Comparison of ENCODE assay signal across 10 cellular contexts in the genomic region with DNA sequence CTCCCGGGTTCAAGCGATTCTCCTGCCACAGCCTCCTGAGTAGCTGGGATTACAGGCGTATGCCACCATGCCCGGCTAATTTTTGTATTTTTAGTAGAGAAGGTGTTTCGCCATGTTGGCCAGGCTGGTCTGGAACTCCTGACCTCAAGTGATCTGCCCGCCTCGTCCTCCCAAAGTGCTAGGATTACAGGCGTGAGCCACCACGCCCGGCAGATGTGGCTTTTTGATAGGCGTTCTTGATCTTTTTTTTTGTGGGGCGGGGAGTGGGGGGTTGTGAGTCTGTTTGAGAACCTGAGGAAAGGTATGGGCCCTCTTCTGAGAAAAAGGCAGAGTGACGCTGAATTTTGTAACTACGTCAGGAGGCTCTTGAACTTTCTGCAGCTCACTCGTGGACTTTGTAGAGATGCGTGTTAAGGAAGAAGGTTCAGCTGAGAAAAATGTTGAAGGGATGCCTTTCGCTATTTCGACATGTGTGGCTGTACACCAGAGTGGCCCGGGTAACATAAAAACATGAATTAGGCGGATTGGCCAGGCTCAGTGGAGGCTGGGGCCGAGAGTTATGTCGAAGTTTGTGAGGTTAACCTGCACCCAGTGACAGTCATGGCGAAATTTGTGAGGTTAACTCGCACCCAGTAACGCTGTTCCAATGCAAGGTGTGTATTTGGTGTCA. TPM values are rescaled to one million over a fixed set of nuclear protein-coding genes. Genes with fewer than 3 reads are reported as not detected.
A peak's percentile ranks its signal among the peaks of the same experiment; 100 is the strongest.
DNase-seq lines count a peak whose midpoint lies in the region; ATAC-seq and TF ChIP-seq lines count a peak whose summit lies in the region.
"Not testable (repeated sequence)": the region's sequence is repeated elsewhere in the genome, so short reads cannot be mapped to it uniquely, and the experiment has no call there.
"Had no signal": no experiment of that assay in that cellular context is flagged by ENCODE, and none has a peak within 500 bp of the region (broad histone marks: within the 10 kb centered on the region; RNA-seq: fewer than 3 reads in every experiment).

No MANE protein-coding gene starts in this region.

- H3K4me1 Mint-ChIP-seq in H9 = peaks cover 7 to 11% of the 10 kb centered on the region in 2 experiments
- H3K4me1 Mint-ChIP-seq in activated T-cell treated with anti-CD3 and anti-CD28 coated beads, Interleukin-2, amount 50 U/mL, for 24 hours (ENCODE audit: low read depth) = peaks cover 45% of the 10 kb centered on the region
- H3K4me1 Mint-ChIP-seq in central memory CD8-positive, alpha-beta T cell = peaks cover 35% of the 10 kb centered on the region
- peaks cover 26 to 48% (median 40%) of the 10 kb centered on the region in 7 donors for H3K4me1 Mint-ChIP-seq in naive thymus-derived CD4-positive, alpha-beta T cell

- H3K9ac ChIP-seq in H9 (ENCODE audit: extremely low read depth, insufficient read length, low read length); OCI-LY3 (ENCODE audit: low read length); smooth muscle cell (ENCODE audit: low read depth): not testable (repeated sequence)

- H3K27me3 ChIP-seq in H9 (ENCODE audit: insufficient read depth, low read length); OCI-LY3 (ENCODE audit: low read depth, low read length); cardiac muscle cell; naive thymus-derived CD4-positive, alpha-beta T cell (ENCODE audit: control insufficient read depth in 2 of 2, insufficient read depth in 2 of 2, low read length in 2 of 2); smooth muscle cell (ENCODE audit: low read depth): not testable (repeated sequence)

- H4K8ac ChIP-seq in H9 (replicated peaks; ENCODE audit: insufficient read length, low read depth, low read length) = not testable (repeated sequence)

- H3K23me2 ChIP-seq in H9 (ENCODE audit: insufficient read length, low read depth, low read length, poor library complexity, severe bottlenecking) = not testable (repeated sequence)

- H3K79me2 ChIP-seq in H9 (ENCODE audit: insufficient read depth, low read length) = not testable (repeated sequence)
- H3K79me2 ChIP-seq in OCI-LY3 (ENCODE audit: low read length) (peaks cover 34% of the 10 kb centered on the region), smooth muscle cell (ENCODE audit: low read depth) (peaks cover 48% of the 10 kb centered on the region)

- not testable (repeated sequence) for H4K20me1 ChIP-seq in H9 (ENCODE audit: control insufficient read depth, insufficient read depth, insufficient read length)
- H4K20me1 ChIP-seq in OCI-LY3 (ENCODE audit: insufficient read depth, low read length) (peaks cover 21% of the 10 kb centered on the region), smooth muscle cell (ENCODE audit: low read depth) (peaks cover 49% of the 10 kb centered on the region)

- not testable (repeated sequence) for H3K27me3 Mint-ChIP-seq in H9 (ENCODE audit: low read depth); activated T-cell treated with anti-CD3 and anti-CD28 coated beads, Interleukin-2, amount 50 U/mL, for 24 hours; central memory CD8-positive, alpha-beta T cell; naive thymus-derived CD4-positive, alpha-beta T cell

- H3F3A ChIP-seq in smooth muscle cell (ENCODE audit: low read depth) = not testable (repeated sequence)

- not testable (repeated sequence) for H3K56ac ChIP-seq in H9 (ENCODE audit: insufficient read length, low read depth, low read length)

- H3K23ac ChIP-seq in H9 (ENCODE audit: insufficient read length, low read depth, low read length) = not testable (repeated sequence)

- not testable (repeated sequence) for H2BK15ac ChIP-seq in H9 (ENCODE audit: low read depth, low read length)

- H3K4me3 ChIP-seq in AG10803 (ENCODE audit: low read length) (peak overlapping the region; percentile 59), OCI-LY3 (ENCODE audit: low read length) (peak overlapping the region; percentile 39; the same call in 1 of the 2 replicates), cardiac muscle cell (peak overlapping the region; percentile 33), smooth muscle cell (peak overlapping the region; percentile 60)
- H3K4me3 ChIP-seq in naive thymus-derived CD4-positive, alpha-beta T cell (ENCODE audit: low read length) = not testable (repeated sequence)

- intact Hi-C loops in naive thymus-derived CD4-positive, alpha-beta T cell (cut with micrococcal nuclease) = loop anchor here in 1 of 2 donors (5.0 to 10.0 kb wide), 4 partner anchors 133 to 745 kb away; partner anchors contain the start of genes HCFC1R1, THOC6, TNFRSF12A and ZNF263

- not testable (repeated sequence) for H3K4ac ChIP-seq in H9 (ENCODE audit: low read depth, low read length)

- not testable (repeated sequence) for H2BK20ac ChIP-seq in H9 (ENCODE audit: low read depth, low read length, poor library complexity, severe bottlenecking)

- H3K27ac ChIP-seq in H9 (ENCODE audit: insufficient read length, low read depth, low read length); OCI-LY3 (ENCODE audit: low read length); cardiac muscle cell; naive thymus-derived CD4-positive, alpha-beta T cell (ENCODE audit: low read depth, low read length); smooth muscle cell (ENCODE audit: low read depth): not testable (repeated sequence)

- not testable (repeated sequence) for H3K79me1 ChIP-seq in H9 (ENCODE audit: insufficient read depth, low read depth, low read length, poor library complexity, severe bottlenecking)

- H3K4me1 ChIP-seq in H9 (ENCODE audit: insufficient read depth, low read length); smooth muscle cell (ENCODE audit: low read depth): not testable (repeated sequence)
- H3K4me1 ChIP-seq in OCI-LY3 (ENCODE audit: low read length) (peaks cover 30% of the 10 kb centered on the region), cardiac muscle cell (ENCODE audit: low read depth) (peaks cover 12% of the 10 kb centered on the region)
- peaks cover 0 to 14% of the 10 kb centered on the region in 2 donors for H3K4me1 ChIP-seq in naive thymus-derived CD4-positive, alpha-beta T cell (ENCODE audit: control insufficient read depth in 2 of 2, insufficient read depth in 2 of 2, low read length in 2 of 2)

- H2AK5ac ChIP-seq in H9 (ENCODE audit: insufficient read length, low read length) = not testable (repeated sequence)

- not testable (repeated sequence) for H3K27ac Mint-ChIP-seq in H9
- H3K27ac Mint-ChIP-seq in activated T-cell treated with anti-CD3 and anti-CD28 coated beads, Interleukin-2, amount 50 U/mL, for 24 hours = peak overlapping the region; percentile 79
- peak overlapping the region; percentile 54 for H3K27ac Mint-ChIP-seq in central memory CD8-positive, alpha-beta T cell (ENCODE audit: low read depth)
- peak overlapping the region in 6 of 9 donors; percentile 21 to 84 (median 69) for H3K27ac Mint-ChIP-seq in naive thymus-derived CD4-positive, alpha-beta T cell

- H3K4me2 ChIP-seq in H9 (ENCODE audit: insufficient read depth, insufficient read length, low read length) = not testable (repeated sequence)
- H3K4me2 ChIP-seq in OCI-LY3 (ENCODE audit: low read length) (peak overlapping the region; percentile 58), smooth muscle cell (peak overlapping the region; percentile 89)

- no CpG with 5 or more reads among the region's 25 CpGs for WGBS in H9 (ENCODE audit: extremely low coverage, insufficient read length, low lambda C conversion rate)
- 93% methylated on average over 25 of the region's 25 CpGs for WGBS in smooth muscle cell (ENCODE audit: low lambda C conversion rate)

- H3K18ac ChIP-seq in H9 (ENCODE audit: insufficient read length, low read depth, low read length) = not testable (repeated sequence)

- CTCF ChIA-PET in naive thymus-derived CD4-positive, alpha-beta T cell (lab: Charles Lee) = not testable (repeated sequence)

- ATAC-seq in central memory CD8-positive, alpha-beta T cell (replicated peaks; ENCODE audit: extremely low read depth, poor library complexity, severe bottlenecking); naive thymus-derived CD4-positive, alpha-beta T cell: not testable (repeated sequence)

- POLR2A ChIA-PET in naive thymus-derived CD4-positive, alpha-beta T cell (lab: Charles Lee) = interaction anchor here (3.6 to 5.0 kb wide), 2 partner anchors 19 to 25 kb away, joined by 33 read pairs; partner anchors contain the start of genes AMDHD2 and ATP6V0C

- not testable (repeated sequence) for DNase-seq in AG10803 (ENCODE audit: low read depth); H9; activated T-cell treated with anti-CD3 and anti-CD28 coated beads, Interleukin-2, amount 50 U/mL, for 24 hours; central memory CD8-positive, alpha-beta T cell (ENCODE audit: low spot score in 2 of 2); cardiac muscle cell (ENCODE audit: low read depth in 1 of 2, low spot score in 1 of 2); smooth muscle cell (lab: John Stamatoyannopoulos, UW; ENCODE audit: unreplicated experiment)
- peak in 1 of 9 donors; percentile 8 for DNase-seq in naive thymus-derived CD4-positive, alpha-beta T cell

- H3K36me3 ChIP-seq in OCI-LY3 (replicated peaks; ENCODE audit: low read depth, low read length); cardiac muscle cell; naive thymus-derived CD4-positive, alpha-beta T cell (ENCODE audit: control insufficient read depth in 2 of 3, insufficient read depth in 3 of 3, low read length in 3 of 3); smooth muscle cell (ENCODE audit: low read depth): not testable (repeated sequence)

- H3K36me3 Mint-ChIP-seq in H9 (ENCODE audit: insufficient read depth in 1 of 3, low read depth in 3 of 3); naive thymus-derived CD4-positive, alpha-beta T cell: not testable (repeated sequence)
- H3K36me3 Mint-ChIP-seq in activated T-cell treated with anti-CD3 and anti-CD28 coated beads, Interleukin-2, amount 50 U/mL, for 24 hours (ENCODE audit: low read depth) = peaks cover 31% of the 10 kb centered on the region
- peaks cover 24% of the 10 kb centered on the region for H3K36me3 Mint-ChIP-seq in central memory CD8-positive, alpha-beta T cell (ENCODE audit: insufficient read depth)

- not testable (repeated sequence) for H4K5ac ChIP-seq in H9 (ENCODE audit: insufficient read length, low read depth, low read length)

- not testable (repeated sequence) for H4K91ac ChIP-seq in H9 (ENCODE audit: insufficient read length, low read depth, low read length)

- not testable (repeated sequence) for H2AFZ ChIP-seq in H9 (ENCODE audit: low read length); OCI-LY3 (ENCODE audit: low read depth, low read length); smooth muscle cell (ENCODE audit: low read depth)

- H3T11ph ChIP-seq in H9 (ENCODE audit: low read length) = not testable (repeated sequence)

- not testable (repeated sequence) for H2BK5ac ChIP-seq in H9 (ENCODE audit: insufficient read length, low read length)

- TF ChIP-seq CTCF in AG10803 (conservative IDR thresholded peaks at IDR 0.05; ENCODE audit: low read length); H9 (conservative IDR thresholded peaks at IDR 0.05); OCI-LY3 (IDR thresholded peaks at IDR 0.05; ENCODE audit: low read depth, low read length); cardiac muscle cell (IDR thresholded peaks at IDR 0.05; ENCODE audit: low read depth, low read length); smooth muscle cell (IDR thresholded peaks at IDR 0.05; ENCODE audit: borderline replicate concordance, insufficient read depth, poor library complexity, severe bottlenecking): not testable (repeated sequence)

- H2BK120ac ChIP-seq in H9 (ENCODE audit: low read depth, low read length, poor library complexity, severe bottlenecking) = not testable (repeated sequence)

- not testable (repeated sequence) for H3K14ac ChIP-seq in H9 (ENCODE audit: insufficient read depth, low read length)

- not testable (repeated sequence) for H3K9me3 Mint-ChIP-seq in H9; activated T-cell treated with anti-CD3 and anti-CD28 coated beads, Interleukin-2, amount 50 U/mL, for 24 hours; central memory CD8-positive, alpha-beta T cell; naive thymus-derived CD4-positive, alpha-beta T cell

- peak overlapping the region; percentile 68 to 79 for H3K4me3 Mint-ChIP-seq in H9
- peak overlapping the region; percentile 82 for H3K4me3 Mint-ChIP-seq in activated T-cell treated with anti-CD3 and anti-CD28 coated beads, Interleukin-2, amount 50 U/mL, for 24 hours
- H3K4me3 Mint-ChIP-seq in central memory CD8-positive, alpha-beta T cell = peak overlapping the region; percentile 64
- peak overlapping the region; percentile 74 to 94 (median 86) for H3K4me3 Mint-ChIP-seq in naive thymus-derived CD4-positive, alpha-beta T cell

- H2BK12ac ChIP-seq in H9 (ENCODE audit: insufficient read length, low read depth, low read length) = not testable (repeated sequence)

- H3K9me3 ChIP-seq in H9 (ENCODE audit: control insufficient read depth, low read depth, low read length); OCI-LY3 (ENCODE audit: insufficient read depth, low read length); cardiac muscle cell (ENCODE audit: low read depth); naive thymus-derived CD4-positive, alpha-beta T cell (ENCODE audit: control insufficient read depth in 2 of 3, low read length in 3 of 3); smooth muscle cell (replicated peaks; ENCODE audit: low read depth): not testable (repeated sequence)

RNA-seq across cellular contexts. Expression of gene PDPK1, which starts 1.5 kb away (rescaled TPM):
- total RNA-seq in H9 (2021) = 32.8 and 34.0 TPM in 2 replicates
- total RNA-seq in cardiac muscle cell = 24.9 and 28.6 TPM in 2 replicates
- 22.4 and 23.3 TPM in 2 replicates for polyA plus RNA-seq in cardiac muscle cell
- total RNA-seq in naive thymus-derived CD4-positive, alpha-beta T cell = 10 to 100 TPM; 52.2 to 71.5 (median 58.3) TPM
- 10 to 100 TPM; 30.7 to 43.5 TPM for polyA plus RNA-seq in naive thymus-derived CD4-positive, alpha-beta T cell
- 22.3 and 23.8 TPM in 2 replicates for total RNA-seq in smooth muscle cell
- polyA plus RNA-seq in smooth muscle cell = 16.4 and 25.4 TPM in 2 replicates

RNA-seq across cellular contexts. Expression of gene CEMP1, which starts 8.1 kb away (rescaled TPM):
- total RNA-seq in H9 (2021) (not detected in 2 replicates), cardiac muscle cell (1.3 TPM in 1 of 2 replicates, not detected in the other), smooth muscle cell (not detected in 2 replicates)
- polyA plus RNA-seq in cardiac muscle cell (4.6 and 9.4 TPM in 2 replicates), smooth muscle cell (1.7 and 5.1 TPM in 2 replicates)
- 1 to 10 TPM in 3 of 5 experiments, not detected in 2; 1.4 to 3.3 (median 2.8) TPM for total RNA-seq in naive thymus-derived CD4-positive, alpha-beta T cell
- 1 to 10 TPM; 3.7 to 7.3 TPM for polyA plus RNA-seq in naive thymus-derived CD4-positive, alpha-beta T cell
- total RNA-seq: A673, SJCRH30 had no signal

RNA-seq across cellular contexts. Expression of gene AMDHD2, which starts 19.1 kb away (rescaled TPM):
- total RNA-seq in H9 (2021) (56.4 and 61.5 TPM in 2 replicates), cardiac muscle cell (32.4 and 39.2 TPM in 2 replicates), smooth muscle cell (12.0 and 15.7 TPM in 2 replicates)
- polyA plus RNA-seq in cardiac muscle cell (25.0 and 30.2 TPM in 2 replicates), smooth muscle cell (14.2 and 20.8 TPM in 2 replicates)
- 100 to 1,000 TPM in 4 of 5 experiments, 10 to 100 TPM in 1; 60.0 to 258 (median 112) TPM for total RNA-seq in naive thymus-derived CD4-positive, alpha-beta T cell
- polyA plus RNA-seq in naive thymus-derived CD4-positive, alpha-beta T cell = 10 to 100 TPM; 15.0 to 22.5 TPM

RNA-seq across cellular contexts. Expression of gene ATP6V0C, which starts 25.6 kb away (rescaled TPM):
- 176 and 184 TPM in 2 replicates for total RNA-seq in H9 (2021)
- total RNA-seq in cardiac muscle cell = 92.4 and 117 TPM in 2 replicates
- 184 and 281 TPM in 2 replicates for polyA plus RNA-seq in cardiac muscle cell
- 100 to 1,000 TPM in 4 of 5 experiments, 10 to 100 TPM in 1; 98.2 to 303 (median 113) TPM for total RNA-seq in naive thymus-derived CD4-positive, alpha-beta T cell
- 10 to 100 TPM; 76.5 to 96.9 TPM for polyA plus RNA-seq in naive thymus-derived CD4-positive, alpha-beta T cell
- 50.5 and 99.2 TPM in 2 replicates for total RNA-seq in smooth muscle cell
- 207 and 265 TPM in 2 replicates for polyA plus RNA-seq in smooth muscle cell
